In the genomic region with DNA sequence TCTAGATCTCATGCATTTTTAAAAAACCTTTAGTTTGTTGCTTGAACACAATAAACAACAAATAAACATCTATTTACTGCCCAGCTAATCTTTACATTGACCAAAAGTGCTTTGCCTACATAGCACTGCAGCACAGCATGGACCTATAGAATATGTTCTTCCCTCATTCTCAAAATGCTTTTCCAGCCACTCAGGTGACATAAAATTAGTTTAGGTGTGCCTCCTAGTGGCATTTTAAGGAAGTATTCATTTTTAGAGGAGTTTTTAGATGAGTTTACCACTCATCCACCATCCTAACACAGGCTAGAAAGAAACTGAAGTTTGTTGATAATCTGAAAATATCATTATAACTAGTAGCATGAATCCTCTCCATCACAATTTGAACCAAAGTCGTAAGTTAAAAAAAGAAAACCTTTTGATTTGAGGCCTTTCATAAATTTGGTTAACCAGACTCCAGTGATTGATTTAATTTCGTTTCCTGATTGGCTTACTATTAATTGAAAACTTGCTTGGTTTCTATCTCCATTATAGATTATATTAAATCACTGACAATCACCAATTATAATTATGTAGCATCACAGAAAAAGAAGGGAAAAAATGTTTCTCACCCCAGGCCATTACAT, we compare ENCODE assay signal across 8 cellular contexts. TPM values are rescaled to one million over a fixed set of nuclear protein-coding genes. Genes with fewer than 3 reads are reported as not detected.
DNase-seq lines count a peak whose midpoint lies in the region; ATAC-seq and TF ChIP-seq lines count a peak whose summit lies in the region.

No MANE protein-coding gene starts in this region.

- intact Hi-C loops in ascending aorta (cut with DNase I) (no loop called here), mucosa of descending colon (cut with DNase I, micrococcal nuclease) (loop anchor here in 1 of 2 donors (10.0 kb wide), 1 partner anchor 240 kb away; the partner anchor contains the start of gene INSL6)
- intact Hi-C loops in activated T-helper 1 cell treated with anti-CD3 and anti-CD28 coated beads, Interleukin-12 subunit alpha, Interleukin-12 subunit beta, Interleukin-2, Interleukin-4 antibody, amounts not matched to agents 30 ng/mL and 10 ng/mL and 1 ng/mL, durations not matched to agents 14 hours and 24 hours and 36 hours (cut with micrococcal nuclease), result loop anchor here (1.0 to 10.0 kb wide), 6 partner anchors 60 to 663 kb away; partner anchors contain the start of gene RLN2

- TF ChIP-seq CTCF in ascending aorta (IDR thresholded peaks at IDR 0.05) (peak; percentile 20 to 44 (median 28)), mucosa of descending colon (IDR thresholded peaks at IDR 0.05) (no peak)

- no peaks in the 10 kb centered on the region for H3K9me3 Mint-ChIP-seq in activated T-cell treated with anti-CD3 and anti-CD28 coated beads, Interleukin-2, amount 50 U/mL, for 4 hours
- no peaks in the 10 kb centered on the region for H3K9me3 Mint-ChIP-seq in activated T-cell treated with anti-CD3 and anti-CD28 coated beads, Interleukin-2, amount 50 U/mL, for 24 hours
- H3K9me3 Mint-ChIP-seq in activated T-helper 1 cell treated with anti-CD3 and anti-CD28 coated beads, Interleukin-12 subunit alpha, Interleukin-12 subunit beta, Interleukin-2, Interleukin-4 antibody, amounts not matched to agents 30 ng/mL and 10 ng/mL and 1 ng/mL, durations not matched to agents 14 hours and 24 hours and 36 hours, result no peaks in the 10 kb centered on the region

- ATAC-seq in activated T-cell treated with anti-CD3 and anti-CD28 coated beads, Interleukin-2, amount 50 U/mL, for 4 hours, result peak; percentile 65
- ATAC-seq in mucosa of descending colon (peak; percentile 63), GM19467 (IDR thresholded peaks at IDR 0.05; ENCODE audit: unreplicated experiment) (no peak)

- no peak overlapping the region for H3K27ac Mint-ChIP-seq in activated T-cell treated with anti-CD3 and anti-CD28 coated beads, Interleukin-2, amount 50 U/mL, for 24 hours
- no peak overlapping the region for H3K27ac Mint-ChIP-seq in activated T-helper 1 cell treated with anti-CD3 and anti-CD28 coated beads, Interleukin-12 subunit alpha, Interleukin-12 subunit beta, Interleukin-2, Interleukin-4 antibody, amounts not matched to agents 30 ng/mL and 10 ng/mL and 1 ng/mL, durations not matched to agents 14 hours and 24 hours and 36 hours

- H3K27me3 ChIP-seq in ascending aorta, result no peaks in the 10 kb centered on the region

- H3K4me3 ChIP-seq in ascending aorta (no peak overlapping the region), mucosa of descending colon (no peak overlapping the region)

- H3K36me3 Mint-ChIP-seq in activated T-cell treated with anti-CD3 and anti-CD28 coated beads, Interleukin-2, amount 50 U/mL, for 4 hours (ENCODE audit: insufficient read depth), result peaks cover 9% of the 10 kb centered on the region
- peaks cover 11% of the 10 kb centered on the region for H3K36me3 Mint-ChIP-seq in activated T-cell treated with anti-CD3 and anti-CD28 coated beads, Interleukin-2, amount 50 U/mL, for 24 hours (ENCODE audit: low read depth)
- peaks cover 8% of the 10 kb centered on the region for H3K36me3 Mint-ChIP-seq in activated T-helper 1 cell treated with anti-CD3 and anti-CD28 coated beads, Interleukin-12 subunit alpha, Interleukin-12 subunit beta, Interleukin-2, Interleukin-4 antibody, amounts not matched to agents 30 ng/mL and 10 ng/mL and 1 ng/mL, durations not matched to agents 14 hours and 24 hours and 36 hours (ENCODE audit: low read depth)

- no peak overlapping the region for H3K27ac ChIP-seq in ascending aorta

- H3K4me1 Mint-ChIP-seq in activated T-cell treated with anti-CD3 and anti-CD28 coated beads, Interleukin-2, amount 50 U/mL, for 4 hours (ENCODE audit: low read depth), result peaks cover 3% of the 10 kb centered on the region
- H3K4me1 Mint-ChIP-seq in activated T-cell treated with anti-CD3 and anti-CD28 coated beads, Interleukin-2, amount 50 U/mL, for 24 hours (ENCODE audit: low read depth), result peaks cover 14% of the 10 kb centered on the region
- peaks cover 21% of the 10 kb centered on the region for H3K4me1 Mint-ChIP-seq in activated T-helper 1 cell treated with anti-CD3 and anti-CD28 coated beads, Interleukin-12 subunit alpha, Interleukin-12 subunit beta, Interleukin-2, Interleukin-4 antibody, amounts not matched to agents 30 ng/mL and 10 ng/mL and 1 ng/mL, durations not matched to agents 14 hours and 24 hours and 36 hours (ENCODE audit: low read depth)

- H3K36me3 ChIP-seq in ascending aorta (no peaks in the 10 kb centered on the region), mucosa of descending colon (ENCODE audit: low read depth) (no peaks in the 10 kb centered on the region)

- no peak overlapping the region for H3K4me3 Mint-ChIP-seq in activated T-cell treated with anti-CD3 and anti-CD28 coated beads, Interleukin-2, amount 50 U/mL, for 4 hours
- H3K4me3 Mint-ChIP-seq in activated T-cell treated with anti-CD3 and anti-CD28 coated beads, Interleukin-2, amount 50 U/mL, for 24 hours, result no peak overlapping the region
- H3K4me3 Mint-ChIP-seq in activated T-helper 1 cell treated with anti-CD3 and anti-CD28 coated beads, Interleukin-12 subunit alpha, Interleukin-12 subunit beta, Interleukin-2, Interleukin-4 antibody, amounts not matched to agents 30 ng/mL and 10 ng/mL and 1 ng/mL, durations not matched to agents 14 hours and 24 hours and 36 hours, result no peak overlapping the region

- no peak for DNase-seq in activated T-cell treated with anti-CD3 and anti-CD28 coated beads, Interleukin-2, amount 50 U/mL, for 4 hours
- no peak for DNase-seq in activated T-cell treated with anti-CD3 and anti-CD28 coated beads, Interleukin-2, amount 50 U/mL, for 24 hours
- DNase-seq in NCI-H1436 (lab: John Stamatoyannopoulos, UW) (peak; percentile 13), ascending aorta (ENCODE audit: low spot score in 2 of 2) (no peak), mucosa of descending colon (no peak), AG08396 (ENCODE audit: low spot score) (no peak)
- no peak for DNase-seq in activated T-helper 1 cell treated with anti-CD3 and anti-CD28 coated beads, Interleukin-12 subunit alpha, Interleukin-12 subunit beta, Interleukin-2, Interleukin-4 antibody, amounts not matched to agents 30 ng/mL and 10 ng/mL and 1 ng/mL, durations not matched to agents 14 hours and 24 hours and 36 hours (ENCODE audit: low spot score)

- H3K27me3 Mint-ChIP-seq in activated T-cell treated with anti-CD3 and anti-CD28 coated beads, Interleukin-2, amount 50 U/mL, for 4 hours (ENCODE audit: low read depth), result no peaks in the 10 kb centered on the region
- no peaks in the 10 kb centered on the region for H3K27me3 Mint-ChIP-seq in activated T-cell treated with anti-CD3 and anti-CD28 coated beads, Interleukin-2, amount 50 U/mL, for 24 hours
- no peaks in the 10 kb centered on the region for H3K27me3 Mint-ChIP-seq in activated T-helper 1 cell treated with anti-CD3 and anti-CD28 coated beads, Interleukin-12 subunit alpha, Interleukin-12 subunit beta, Interleukin-2, Interleukin-4 antibody, amounts not matched to agents 30 ng/mL and 10 ng/mL and 1 ng/mL, durations not matched to agents 14 hours and 24 hours and 36 hours (ENCODE audit: insufficient read depth)

- no peaks in the 10 kb centered on the region for H3K4me1 ChIP-seq in ascending aorta
- no peaks in the 10 kb centered on the region for H3K4me1 ChIP-seq in mucosa of descending colon (ENCODE audit: low read depth)

- no peaks in the 10 kb centered on the region for H3K9me3 ChIP-seq in ascending aorta
- H3K9me3 ChIP-seq in mucosa of descending colon, result no peaks in the 10 kb centered on the region

RNA-seq across cellular contexts. Expression of gene PLGRKT, which starts 12.6 kb away (rescaled TPM):
- 10 to 100 TPM; 23.7 to 45.3 (median 30.9) TPM for total RNA-seq in activated T-cell treated with anti-CD3 and anti-CD28 coated beads, Interleukin-2, amount 50 U/mL, for 4 hours
- total RNA-seq in ascending aorta, result not detected
- total RNA-seq in mucosa of descending colon, result 10 to 100 TPM; 34.0 to 67.1 (median 53.0) TPM
- 43.8 and 44.8 TPM in 2 replicates for total RNA-seq in activated T-helper 1 cell treated with anti-CD3 and anti-CD28 coated beads, Interleukin-12 subunit alpha, Interleukin-12 subunit beta, Interleukin-2, Interleukin-4 antibody, amounts not matched to agents 30 ng/mL and 10 ng/mL and 1 ng/mL, durations not matched to agents 14 hours and 24 hours and 36 hours

RNA-seq across cellular contexts. Expression of gene CD274, which starts 25.2 kb away (rescaled TPM):
- 10 to 100 TPM; 33.7 to 58.4 (median 42.1) TPM for total RNA-seq in activated T-cell treated with anti-CD3 and anti-CD28 coated beads, Interleukin-2, amount 50 U/mL, for 4 hours
- total RNA-seq in ascending aorta (23.8 TPM), mucosa of descending colon (1 to 10 TPM; 2.6 to 5.4 (median 3.4) TPM)
- total RNA-seq in activated T-helper 1 cell treated with anti-CD3 and anti-CD28 coated beads, Interleukin-12 subunit alpha, Interleukin-12 subunit beta, Interleukin-2, Interleukin-4 antibody, amounts not matched to agents 30 ng/mL and 10 ng/mL and 1 ng/mL, durations not matched to agents 14 hours and 24 hours and 36 hours, result 60.4 and 61.7 TPM in 2 replicates

Comparison
In these comparisons a context has a peak if more than half of its experiments do, and no peak if none do; other contexts are left out.
1. RNA of gene PLGRKT, which starts 12.6 kb away (total RNA-seq): 34.0 to 67.1 TPM in mucosa of descending colon, 43.8 to 44.8 TPM in activated T-helper 1 cell treated with anti-CD3 and anti-CD28 coated beads, Interleukin-12 subunit alpha, Interleukin-12 subunit beta, Interleukin-2, Interleukin-4 antibody, amounts not matched to agents 30 ng/mL and 10 ng/mL and 1 ng/mL, durations not matched to agents 14 hours and 24 hours and 36 hours and 23.7 to 45.3 TPM in activated T-cell treated with anti-CD3 and anti-CD28 coated beads, Interleukin-2, amount 50 U/mL, for 4 hours; not detected in ascending aorta (single experiment); every median in the first group is over 10 times any median in the second.